ENCODE assay signal across 32 cellular contexts in genomic region chr6:45026003-45026516, GRCh38.
DNase-seq lines count a peak whose midpoint lies in the region; ATAC-seq, FAIRE-seq and TF ChIP-seq lines count a peak whose summit lies in the region.
"Had no signal": no experiment of that assay in that cellular context is flagged by ENCODE, and none has a peak within 500 bp of the region (broad histone marks: within the 10 kb centered on the region; RNA-seq: fewer than 3 reads in every experiment).

No MANE protein-coding gene starts in this region.

- no peaks in the 10 kb centered on the region for H3K36me3 ChIP-seq in HepG2 (replicated peaks in 1 of 2; ENCODE audit: control insufficient read depth in 1 of 2, insufficient read depth in 2 of 2, low read length in 2 of 2)
- H3K36me3 ChIP-seq: brain microvascular endothelial cell had no signal

- FAIRE-seq in HepG2 (lab: Jason Lieb, UNC) (no peak), urothelium cell line (lab: Jason Lieb, UNC) (no peak)
- FAIRE-seq: RCC 7860 had no signal

- H4K20me1 ChIP-seq in HepG2 (ENCODE audit: insufficient read depth, low read length): no peaks in the 10 kb centered on the region

- DNase-seq in AG10803 (ENCODE audit: low read depth): peak; percentile 36
- peak; percentile 19 for DNase-seq in MV-4-11 (lab: John Stamatoyannopoulos, UW)
- DNase-seq in epithelial cell of esophagus (ENCODE audit: low read depth): peak; percentile 52
- peak; percentile 54 for DNase-seq in HepG2 (ENCODE audit: low spot score)
- DNase-seq in SHP77 treated with DMSO at 0.1 percent for 48 hours (lab: John Stamatoyannopoulos, UW): no peak
- no peak for DNase-seq in DMS 273 treated with DMSO at 0.1 percent for 48 hours (lab: John Stamatoyannopoulos, UW)
- DNase-seq in urothelium cell line (ENCODE audit: low spot score): no peak
- no peak for DNase-seq in NCI-H510A treated with DMSO at 0.1 percent for 48 hours (lab: John Stamatoyannopoulos, UW)
- DNase-seq: activated CD4-positive, alpha-beta T cell treated with anti-CD3 and anti-CD28 coated beads for 4 hours; activated CD8-positive, alpha-beta T cell treated with anti-CD3 and anti-CD28 coated beads, Interleukin-2, amount 10 ng/mL, durations not matched to agents 7 days and 5 days; activated naive CD4-positive, alpha-beta T cell treated with anti-CD3 and anti-CD28 coated beads, Interleukin-2, amount 10 ng/mL, durations not matched to agents 7 days and 5 days; amniotic stem cell; brain microvascular endothelial cell; Calu3; DMS79 treated with DMSO at 0.1 percent for 48 hours; GF-D8; hippocampal formation; mucosa of descending colon; natural killer cell; NCI-H1436; NCI-H2081; NCI-H345; NCI-H774; occipital lobe; SIG-M5; stimulated activated naive B cell treated with anti-CD40 and anti-IgM and Interleukin-4, amounts not matched to agents 10 μg/mL and 1 μg/mL and 100 μg/mL, for 72 hours; SW 1271; T-helper 9 cell had no signal

- no peak overlapping the region for H3K4me2 ChIP-seq in HepG2 (ENCODE audit: low read depth, low read length)
- H3K4me2 ChIP-seq: GM23338 had no signal

- H2AFZ ChIP-seq in HepG2 (ENCODE audit: low read length): no peak overlapping the region
- H2AFZ ChIP-seq: GM23338 had no signal

- TF ChIP-seq CTCF in AG10803 (conservative IDR thresholded peaks at IDR 0.05; ENCODE audit: low read length) (no peak), epithelial cell of esophagus (IDR thresholded peaks at IDR 0.05; ENCODE audit: insufficient read depth, low read depth, low read length, missing control alignments) (no peak), HepG2 (CRISPR knock-in tag; IDR thresholded peaks at IDR 0.05) (no peak)

- no peak overlapping the region for H3K9ac ChIP-seq in HepG2 (ENCODE audit: insufficient read depth, low read depth, low read length)

- no peak overlapping the region for H3K27ac ChIP-seq in HepG2 (ENCODE audit: extremely low read length, insufficient read depth, low read length)
- H3K27ac ChIP-seq: brain microvascular endothelial cell, epithelial cell of prostate, VCaP had no signal

- TF ChIP-seq EP300 in HepG2 (IDR thresholded peaks at IDR 0.05; ENCODE audit: low read depth in 2 of 2, low read length in 2 of 2) (peak; percentile 26 to 46; a peak in 1 of 4 replicates), HepG2 (CRISPR knock-in tag; IDR thresholded peaks at IDR 0.05; ENCODE audit: borderline replicate concordance) (no peak)

- TF ChIP-seq POLR2A in HepG2 (IDR thresholded peaks at IDR 0.05; ENCODE audit: insufficient read depth in 1 of 2, low read depth in 2 of 2, low read length in 2 of 2): no peak

- no peaks in the 10 kb centered on the region for H3K9me3 ChIP-seq in HepG2 (ENCODE audit: low read length)

- POLR2A ChIA-PET in HepG2 (lab: Yijun Ruan, JAX): no interaction called here

- H3K27me3 ChIP-seq in HepG2 (ENCODE audit: control insufficient read depth in 1 of 2, insufficient read depth in 2 of 2, low read length in 2 of 2): no peaks in the 10 kb centered on the region
- H3K27me3 ChIP-seq: brain microvascular endothelial cell had no signal

- no TSS peak for BruUV-seq in HepG2 (replicated peaks; lab: Mats Ljungman, UMichigan)

- H3K79me2 ChIP-seq in HepG2 (ENCODE audit: insufficient read depth, low read length): no peaks in the 10 kb centered on the region

- CTCF ChIA-PET in HepG2 (lab: Yijun Ruan, JAX; ENCODE audit: low intra/inter-chr PET ratio, low total read pairs): no interaction called here

- no peak for ATAC-seq in HepG2
- ATAC-seq: activated CD8-positive, alpha-beta T cell treated with anti-CD3 and anti-CD28 coated beads, Interleukin-2, amount 10 ng/mL, durations not matched to agents 7 days and 5 days; GM23338; mucosa of descending colon; natural killer cell; stimulated activated naive B cell treated with anti-CD40 and anti-IgM and Interleukin-4, amounts not matched to agents 10 μg/mL and 1 μg/mL and 100 μg/mL, for 72 hours had no signal

- WGBS in HepG2 (ENCODE audit: low lambda C conversion rate): 69% methylated on average over 2 of the region's 2 CpGs

- H3K4me1 ChIP-seq in HepG2 (ENCODE audit: insufficient read depth, low read length): 0 out of 2 replicates have a peak, but pooled peaks cover 5% of the 10 kb centered on the region

- H3K4me3 ChIP-seq in AG10803 (ENCODE audit: low read length) (no peak overlapping the region), epithelial cell of esophagus (ENCODE audit: low read length) (no peak overlapping the region), HepG2 (replicated peaks in 1 of 3; ENCODE audit: insufficient read depth in 1 of 3, low read depth in 2 of 3, low read length in 3 of 3) (no peak overlapping the region)
- H3K4me3 ChIP-seq: GM23338, mucosa of descending colon had no signal

- in situ Hi-C loops in HepG2 (cut with HindIII; ENCODE audit: extremely low pct_ligation_motif_present, low pct_unique_long_range_greater_than_20kb): no loop called here

- no peak for TF ChIP-seq RAD21 in HepG2 (CRISPR knock-in tag; IDR thresholded peaks at IDR 0.05)

- intact Hi-C loops in HepG2 (cut with micrococcal nuclease; ENCODE audit: unreplicated experiment): no loop called here

TF ChIP-seq in HepG2, 621 proteins besides CTCF, POLR2A, EP300 and RAD21 (continues in another document):
- TF ChIP-seq KLF15 (CRISPR knock-in tag; IDR thresholded peaks at IDR 0.05; ENCODE audit: borderline replicate concordance) (no peak), NONO (IDR thresholded peaks at IDR 0.05) (no peak), NONO (CRISPR knock-in tag; conservative IDR thresholded peaks at IDR 0.05) (no peak), CEBPB (IDR thresholded peaks at IDR 0.05; ENCODE audit: borderline replicate concordance, low read depth, low read length) (peak; percentile 97), ZNF781 (CRISPR knock-in tag; IDR thresholded peaks at IDR 0.05; ENCODE audit: borderline replicate concordance, not compliant biosample characterization) (no peak), NFYC (CRISPR knock-in tag; IDR thresholded peaks at IDR 0.05) (no peak), ZNF253 (CRISPR knock-in tag; IDR thresholded peaks at IDR 0.05; ENCODE audit: borderline replicate concordance) (no peak), ZNF205 (CRISPR knock-in tag; IDR thresholded peaks at IDR 0.05) (no peak), GATAD2A (CRISPR knock-in tag; IDR thresholded peaks at IDR 0.05) (peak; percentile 35; the same call in 1 of the 2 replicates), MBNL3 (CRISPR knock-in tag; conservative IDR thresholded peaks at IDR 0.05) (no peak), ATF4 (CRISPR knock-in tag; IDR thresholded peaks at IDR 0.05) (peak in 1 of 2 experiments; percentile 50; a peak in 1 of 4 replicates), ZNF460 (CRISPR knock-in tag; IDR thresholded peaks at IDR 0.05; ENCODE audit: borderline replicate concordance) (no peak), ZNF605 (CRISPR knock-in tag; IDR thresholded peaks at IDR 0.05) (no peak)
- TF ChIP-seq, protein P1, sequence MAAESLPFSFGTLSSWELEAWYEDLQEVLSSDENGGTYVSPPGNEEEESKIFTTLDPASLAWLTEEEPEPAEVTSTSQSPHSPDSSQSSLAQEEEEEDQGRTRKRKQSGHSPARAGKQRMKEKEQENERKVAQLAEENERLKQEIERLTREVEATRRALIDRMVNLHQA (CRISPR knock-in tag; IDR thresholded peaks at IDR 0.05): no peak
- TF ChIP-seq, protein P2, sequence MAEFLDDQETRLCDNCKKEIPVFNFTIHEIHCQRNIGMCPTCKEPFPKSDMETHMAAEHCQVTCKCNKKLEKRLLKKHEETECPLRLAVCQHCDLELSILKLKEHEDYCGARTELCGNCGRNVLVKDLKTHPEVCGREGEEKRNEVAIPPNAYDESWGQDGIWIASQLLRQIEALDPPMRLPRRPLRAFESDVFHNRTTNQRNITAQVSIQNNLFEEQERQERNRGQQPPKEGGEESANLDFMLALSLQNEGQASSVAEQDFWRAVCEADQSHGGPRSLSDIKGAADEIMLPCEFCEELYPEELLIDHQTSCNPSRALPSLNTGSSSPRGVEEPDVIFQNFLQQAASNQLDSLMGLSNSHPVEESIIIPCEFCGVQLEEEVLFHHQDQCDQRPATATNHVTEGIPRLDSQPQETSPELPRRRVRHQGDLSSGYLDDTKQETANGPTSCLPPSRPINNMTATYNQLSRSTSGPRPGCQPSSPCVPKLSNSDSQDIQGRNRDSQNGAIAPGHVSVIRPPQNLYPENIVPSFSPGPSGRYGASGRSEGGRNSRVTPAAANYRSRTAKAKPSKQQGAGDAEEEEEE (CRISPR knock-in tag; IDR thresholded peaks at IDR 0.05; ENCODE audit: borderline replicate concordance): no peak
- TF ChIP-seq, protein P3, sequence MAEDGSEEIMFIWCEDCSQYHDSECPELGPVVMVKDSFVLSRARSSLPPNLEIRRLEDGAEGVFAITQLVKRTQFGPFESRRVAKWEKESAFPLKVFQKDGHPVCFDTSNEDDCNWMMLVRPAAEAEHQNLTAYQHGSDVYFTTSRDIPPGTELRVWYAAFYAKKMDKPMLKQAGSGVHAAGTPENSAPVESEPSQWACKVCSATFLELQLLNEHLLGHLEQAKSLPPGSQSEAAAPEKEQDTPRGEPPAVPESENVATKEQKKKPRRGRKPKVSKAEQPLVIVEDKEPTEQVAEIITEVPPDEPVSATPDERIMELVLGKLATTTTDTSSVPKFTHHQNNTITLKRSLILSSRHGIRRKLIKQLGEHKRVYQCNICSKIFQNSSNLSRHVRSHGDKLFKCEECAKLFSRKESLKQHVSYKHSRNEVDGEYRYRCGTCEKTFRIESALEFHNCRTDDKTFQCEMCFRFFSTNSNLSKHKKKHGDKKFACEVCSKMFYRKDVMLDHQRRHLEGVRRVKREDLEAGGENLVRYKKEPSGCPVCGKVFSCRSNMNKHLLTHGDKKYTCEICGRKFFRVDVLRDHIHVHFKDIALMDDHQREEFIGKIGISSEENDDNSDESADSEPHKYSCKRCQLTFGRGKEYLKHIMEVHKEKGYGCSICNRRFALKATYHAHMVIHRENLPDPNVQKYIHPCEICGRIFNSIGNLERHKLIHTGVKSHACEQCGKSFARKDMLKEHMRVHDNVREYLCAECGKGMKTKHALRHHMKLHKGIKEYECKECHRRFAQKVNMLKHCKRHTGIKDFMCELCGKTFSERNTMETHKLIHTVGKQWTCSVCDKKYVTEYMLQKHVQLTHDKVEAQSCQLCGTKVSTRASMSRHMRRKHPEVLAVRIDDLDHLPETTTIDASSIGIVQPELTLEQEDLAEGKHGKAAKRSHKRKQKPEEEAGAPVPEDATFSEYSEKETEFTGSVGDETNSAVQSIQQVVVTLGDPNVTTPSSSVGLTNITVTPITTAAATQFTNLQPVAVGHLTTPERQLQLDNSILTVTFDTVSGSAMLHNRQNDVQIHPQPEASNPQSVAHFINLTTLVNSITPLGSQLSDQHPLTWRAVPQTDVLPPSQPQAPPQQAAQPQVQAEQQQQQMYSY (CRISPR knock-in tag; IDR thresholded peaks at IDR 0.05): no peak

Comparison
In these comparisons a context has a peak if more than half of its experiments do, and no peak if none do; other contexts are left out.
1. DNase-seq: peak in AG10803 (single experiment), MV-4-11 (single experiment), epithelial cell of esophagus (single experiment) and HepG2 (single experiment); none in SHP77 treated with DMSO at 0.1 percent for 48 hours (single experiment), DMS 273 treated with DMSO at 0.1 percent for 48 hours (single experiment), urothelium cell line (single experiment) and NCI-H510A treated with DMSO at 0.1 percent for 48 hours (single experiment).